ENCODE assay signal across 15 cellular contexts in genomic region chr15:67097424-67097823, GRCh38. TPM values are rescaled to one million over a fixed set of nuclear protein-coding genes. Genes with fewer than 3 reads are reported as not detected.
DNase-seq lines count a peak whose midpoint lies in the region; ATAC-seq, FAIRE-seq and TF ChIP-seq lines count a peak whose summit lies in the region.
"Had no signal": no experiment of that assay in that cellular context is flagged by ENCODE, and none has a peak within 500 bp of the region (broad histone marks: within the 10 kb centered on the region; RNA-seq: fewer than 3 reads in every experiment).

No MANE protein-coding gene starts in this region.

- no peak for FAIRE-seq in K562 (lab: Jason Lieb, UNC)
- FAIRE-seq: D721Med, islet of Langerhans had no signal

- no peaks in the 10 kb centered on the region for H3K27me3 Mint-ChIP-seq in CD4-positive, CD25-positive, alpha-beta regulatory T cell
- H3K27me3 Mint-ChIP-seq in osteocyte (ENCODE audit: unreplicated experiment), result no peaks in the 10 kb centered on the region

- H3K9me1 ChIP-seq in K562 (ENCODE audit: control insufficient read depth, insufficient read depth, low read length), result no peaks in the 10 kb centered on the region

- H3K4me1 Mint-ChIP-seq in CD4-positive, CD25-positive, alpha-beta regulatory T cell, result peaks cover 19 to 76% (median 59%) of the 10 kb centered on the region in 4 donors
- peaks cover 38% of the 10 kb centered on the region for H3K4me1 Mint-ChIP-seq in osteocyte (ENCODE audit: unreplicated experiment)

- peaks cover 91% of the 10 kb centered on the region for H3K79me2 ChIP-seq in K562 (ENCODE audit: control insufficient read depth, insufficient read depth, low read length)

- H3K9me3 Mint-ChIP-seq in CD4-positive, CD25-positive, alpha-beta regulatory T cell, result no peaks in the 10 kb centered on the region
- H3K9me3 Mint-ChIP-seq in osteocyte (ENCODE audit: unreplicated experiment), result no peaks in the 10 kb centered on the region
- H3K9me3 Mint-ChIP-seq: neural crest cell had no signal

- no peak for TF ChIP-seq RAD21 in K562 (CRISPR knock-in tag; conservative IDR thresholded peaks at IDR 0.05 in 1 of 2, IDR thresholded peaks at IDR 0.05 in 1 of 2)

- peaks cover 29% of the 10 kb centered on the region for H3K36me3 Mint-ChIP-seq in CD4-positive, CD25-positive, alpha-beta regulatory T cell
- peaks cover 5% of the 10 kb centered on the region for H3K36me3 Mint-ChIP-seq in osteocyte (ENCODE audit: unreplicated experiment)

- H2AFZ ChIP-seq in K562 (ENCODE audit: low read depth, low read length), result no peak overlapping the region

- BruUV-seq in K562 (replicated peaks; lab: Mats Ljungman, UMichigan), result no TSS peak

- H3K4me2 ChIP-seq in K562 (ENCODE audit: insufficient read depth, low read length), result peak overlapping the region; percentile 59

- no peak for DNase-seq in CD4-positive, CD25-positive, alpha-beta regulatory T cell
- DNase-seq in K562 (ENCODE audit: extremely low read depth in 1 of 4, low spot score in 3 of 4) (no peak), osteocyte (ENCODE audit: extremely low spot score, unreplicated experiment) (no peak), NCI-H187 treated with DMSO at 0.1 percent for 48 hours (lab: John Stamatoyannopoulos, UW) (no peak), superior temporal gyrus (ENCODE audit: extremely low spot score) (no peak), midbrain (lab: John Stamatoyannopoulos, UW) (no peak), omental fat pad (ENCODE audit: low spot score) (no peak)
- DNase-seq: NCI-H1694 treated with DMSO at 0.1 percent for 48 hours; stimulated activated CD8-positive, alpha-beta memory T cell treated with anti-CD3 and anti-CD28 coated beads, Interleukin-4, amount 100 ng/mL, for 48 hours; T-helper 9 cell had no signal

- WGBS in K562 (ENCODE audit: insufficient coverage, low coverage, missing lambda C conversion rate), result 67% methylated on average over 4 of the region's 4 CpGs

- peak overlapping the region; percentile 9 for H3K4me3 ChIP-seq in CD4-positive, CD25-positive, alpha-beta regulatory T cell (ENCODE audit: low read depth, low read length)
- H3K4me3 ChIP-seq in K562, result no peak overlapping the region

- no peak overlapping the region for H3K9ac ChIP-seq in K562 (ENCODE audit: insufficient read depth in 1 of 2, low read depth in 2 of 2, low read length in 2 of 2)

- peak overlapping the region in 3 of 4 donors; percentile 42 to 88 (median 84) for H3K4me3 Mint-ChIP-seq in CD4-positive, CD25-positive, alpha-beta regulatory T cell
- no peak overlapping the region for H3K4me3 Mint-ChIP-seq in osteocyte (ENCODE audit: unreplicated experiment)
- H3K4me3 Mint-ChIP-seq: neural crest cell had no signal

- peaks cover 8% of the 10 kb centered on the region; the same call in 1 of the 2 replicates for H4K20me1 ChIP-seq in K562 (replicated peaks; ENCODE audit: control insufficient read depth, insufficient read depth, low read length)

- no peak for TF ChIP-seq EP300 in K562 (IDR thresholded peaks at IDR 0.05; ENCODE audit: low read length)

- peaks cover 21% of the 10 kb centered on the region for H3K36me3 ChIP-seq in CD4-positive, CD25-positive, alpha-beta regulatory T cell (ENCODE audit: control insufficient read depth, insufficient read depth, low read length)
- H3K36me3 ChIP-seq in KOPT-K1 (ENCODE audit: insufficient read depth, low read length), result no peaks in the 10 kb centered on the region
- peaks cover 49% of the 10 kb centered on the region; the same call in 2 of the 3 replicates for H3K36me3 ChIP-seq in K562 (ENCODE audit: control insufficient read depth, insufficient read depth, low read length)

- H3K27me3 ChIP-seq in CD4-positive, CD25-positive, alpha-beta regulatory T cell (ENCODE audit: control insufficient read depth, insufficient read depth, low read length), result no peaks in the 10 kb centered on the region
- H3K27me3 ChIP-seq in K562 (ENCODE audit: control insufficient read depth in 2 of 2, insufficient read depth in 2 of 2, low read length in 2 of 2), result no peaks in the 10 kb centered on the region

- intact Hi-C loops in K562 (cut with micrococcal nuclease), result no loop called here

- ATAC-seq in CD4-positive, CD25-positive, alpha-beta regulatory T cell (ENCODE audit: low read depth in 2 of 2), result no peak
- ATAC-seq in K562, result no peak
- no peak for ATAC-seq in omental fat pad (ENCODE audit: low FRiP score)
- ATAC-seq: esophagus mucosa had no signal

- in situ Hi-C loops in K562 (cut with MboI), result no loop called here

- H3K27ac Mint-ChIP-seq in CD4-positive, CD25-positive, alpha-beta regulatory T cell, result peak overlapping the region in 2 of 3 donors; percentile 86 to 97
- peak overlapping the region; percentile 90 for H3K27ac Mint-ChIP-seq in osteocyte (ENCODE audit: unreplicated experiment)

- H3K27ac ChIP-seq in CD4-positive, CD25-positive, alpha-beta regulatory T cell (ENCODE audit: insufficient read depth, low read length, poor library complexity, severe bottlenecking), result peak overlapping the region; percentile 62
- H3K27ac ChIP-seq in KOPT-K1 (ENCODE audit: low read depth, low read length, poor library complexity, severe bottlenecking), result peak overlapping the region; percentile 79
- peak overlapping the region; percentile 81 for H3K27ac ChIP-seq in K562 (ENCODE audit: extremely low read depth, low read depth, low read length)

- no peaks in the 10 kb centered on the region for H3K9me3 ChIP-seq in CD4-positive, CD25-positive, alpha-beta regulatory T cell (ENCODE audit: control insufficient read depth in 2 of 2, low read length in 2 of 2)
- no peaks in the 10 kb centered on the region for H3K9me3 ChIP-seq in KOPT-K1 (ENCODE audit: insufficient read depth, low read length, poor library complexity, severe bottlenecking)
- no peaks in the 10 kb centered on the region for H3K9me3 ChIP-seq in K562 (replicated peaks; ENCODE audit: control insufficient read depth, insufficient read depth, low read depth, low read length)

- POLR2A ChIA-PET in K562 (lab: Yijun Ruan, JAX), result interaction anchor here (1.7 to 1.9 kb wide), 2 partner anchors 9 to 22 kb away, joined by 4 read pairs; no protein-coding TSS in a partner anchor

- peaks cover 68% of the 10 kb centered on the region for H3K4me1 ChIP-seq in CD4-positive, CD25-positive, alpha-beta regulatory T cell (ENCODE audit: control insufficient read depth, insufficient read depth, low read length, poor library complexity, severe bottlenecking)
- H3K4me1 ChIP-seq in K562 (replicated peaks in 1 of 2; ENCODE audit: control insufficient read depth in 2 of 2, insufficient read depth in 2 of 2, low read length in 2 of 2), result peaks cover 32 to 63% of the 10 kb centered on the region in 2 experiments

- TF ChIP-seq CTCF in K562 (IDR thresholded peaks at IDR 0.05 in 2 of 3, conservative IDR thresholded peaks at IDR 0.05 in 1 of 3; ENCODE audit: insufficient read depth in 2 of 3, low read depth in 1 of 3, low read length in 3 of 3), result no peak
- no peak for TF ChIP-seq CTCF in osteocyte (IDR thresholded peaks at IDR 0.05)
- TF ChIP-seq CTCF in omental fat pad (IDR thresholded peaks at IDR 0.05), result no peak

- no peak for TF ChIP-seq POLR2A in K562 (conservative IDR thresholded peaks at IDR 0.05)

- CTCF ChIA-PET in K562 (lab: Yijun Ruan, JAX; ENCODE audit: low intra/inter-chr PET ratio), result no interaction called here

TF ChIP-seq in K562, 482 proteins besides CTCF, POLR2A, EP300 and RAD21 (continues in another document):
- TF ChIP-seq CBX1 (IDR thresholded peaks at IDR 0.05; ENCODE audit: low read depth) (peak; percentile 61), KLF10 (CRISPR knock-in tag; IDR thresholded peaks at IDR 0.05) (no peak), E2F6 (IDR thresholded peaks at IDR 0.05; ENCODE audit: borderline replicate concordance in 1 of 2, extremely low read depth in 1 of 2, insufficient read depth in 1 of 2, insufficient read length in 1 of 2, low read depth in 1 of 2, low read length in 1 of 2, poor library complexity in 1 of 2, severe bottlenecking in 1 of 2) (no peak), PHF20 (IDR thresholded peaks at IDR 0.05; ENCODE audit: partially characterized antibody) (peak; percentile 33), RCOR1 (IDR thresholded peaks at IDR 0.05; ENCODE audit: borderline replicate concordance in 1 of 2, low read depth in 2 of 2, low read length in 2 of 2) (peak in 1 of 2 experiments; percentile 72; a peak in 2 of 4 replicates), ZKSCAN1 (IDR thresholded peaks at IDR 0.05; ENCODE audit: low read depth, low read length) (no peak), CHD4 (IDR thresholded peaks at IDR 0.05; ENCODE audit: insufficient read depth, insufficient replicate concordance, low read depth, low read length, poor library complexity, severe bottlenecking) (peak; percentile 93), ZNF644 (tag; IDR thresholded peaks at IDR 0.05; ENCODE audit: low read depth) (peak; percentile 24; the same call in 1 of the 2 replicates), BRD4 (IDR thresholded peaks at IDR 0.05) (peak; percentile 76; the same call in 1 of the 2 replicates)

RNA-seq across cellular contexts. Expression of gene SMAD3, which starts 32.0 kb away (rescaled TPM):
- 76.6 TPM for total RNA-seq in CD4-positive, CD25-positive, alpha-beta regulatory T cell
- polyA plus RNA-seq in CD4-positive, CD25-positive, alpha-beta regulatory T cell, result 10 to 100 TPM; 12.0 to 17.0 (median 14.5) TPM
- total RNA-seq in K562 (2011; cell fraction: chromatin; rRNA removed; ENCODE audit: low replicate concordance), result 61.6 and 88.8 TPM in 2 replicates
- total RNA-seq in K562 (2011; cell fraction: nucleolus; rRNA removed), result 33.5 and 35.9 TPM in 2 replicates
- total RNA-seq in K562 (2011; cell fraction: nucleoplasm; rRNA removed), result 44.2 and 72.8 TPM in 2 replicates
- total RNA-seq in K562 (2014; rRNA removed) (11.1 and 11.9 TPM in 2 replicates), K562 (2014; rRNA removed; fragmentation: Illumina TruSeq; extraction: Trizol) (9.2 and 11.0 TPM in 2 replicates), K562 (2015; rRNA removed; fragmentation: Illumina TruSeq; extraction: Trizol) (9.1 and 9.6 TPM in 2 replicates), K562 (2021) (24.3 and 30.1 TPM in 2 replicates), osteocyte (35.8 and 39.7 TPM in 2 replicates), omental fat pad (10 to 100 TPM; 30.9 to 58.1 (median 49.9) TPM)
- polyA plus RNA-seq in K562 (2011; rRNA removed) (14.6 and 22.6 TPM in 2 replicates), K562 (2014; fragmentation: Illumina TruSeq; extraction: Trizol) (34.7 and 39.2 TPM in 2 replicates), K562 (2014; fragmentation: Nextera tagmentation; extraction: Ambion mirVana) (1 to 10 TPM; 4.3 to 5.0 TPM), K562 (2014; rRNA removed) (13.3 and 14.3 TPM in 2 replicates)
- 11.5 and 14.8 TPM in 2 replicates for polyA plus RNA-seq in K562 (2011; cell fraction: cytosol; rRNA removed)
- polyA plus RNA-seq in K562 (2011; cell fraction: nucleus; rRNA removed), result 52.1 and 90.9 TPM in 2 replicates
- 17.9 and 20.7 TPM in 2 replicates for polyA plus RNA-seq in K562 (2012)
- 14.9 and 15.1 TPM in 2 replicates for polyA minus RNA-seq in K562 (2011; rRNA and poly(A)+ RNA removed)
- polyA minus RNA-seq in K562 (2011; cell fraction: cytosol; rRNA and poly(A)+ RNA removed), result 15.1 and 16.3 TPM in 2 replicates
- polyA minus RNA-seq in K562 (2011; cell fraction: nucleus; rRNA and poly(A)+ RNA removed), result 12.7 and 18.8 TPM in 2 replicates
